ENCODE assay signal across 8 cellular contexts in genomic region chr16:29264080-29264827, GRCh38.
DNase-seq lines count a peak whose midpoint lies in the region; ATAC-seq and TF ChIP-seq lines count a peak whose summit lies in the region.
"Not testable (repeated sequence)": the region's sequence is repeated elsewhere in the genome, so short reads cannot be mapped to it uniquely, and the experiment has no call there.

No MANE protein-coding gene starts in this region.

- 56 to 68% methylated on average over 7 to 10 of the region's 10 CpGs for WGBS in heart right ventricle, 2 donors
- WGBS in mesendoderm (ENCODE audit: extremely low coverage, insufficient coverage, low lambda C conversion rate) = no CpG with 5 or more reads among the region's 10 CpGs

- not testable (repeated sequence) for H2AK5ac ChIP-seq in mesendoderm (ENCODE audit: low read length)

- not testable (repeated sequence) for H3K36me3 Mint-ChIP-seq in activated naive CD8-positive, alpha-beta T cell treated with anti-CD3 and anti-CD28 coated beads, Interleukin-2, amount 50 U/mL, for 24 hours (ENCODE audit: low read depth)

- ATAC-seq in activated naive CD8-positive, alpha-beta T cell treated with anti-CD3 and anti-CD28 coated beads, Interleukin-2, amount 50 U/mL, for 24 hours; heart right ventricle; thoracic aorta (ENCODE audit: insufficient number of reproducible peaks, low FRiP score, low read depth): not testable (repeated sequence)

- H3K27me3 ChIP-seq in AG04450 (ENCODE audit: control insufficient read depth, insufficient read depth, low read length); heart right ventricle; mesendoderm (ENCODE audit: insufficient read depth, low read length, poor library complexity); parathyroid adenoma (ENCODE audit: control insufficient read depth, insufficient read depth, low read length); thoracic aorta (replicated peaks; ENCODE audit: insufficient read depth): not testable (repeated sequence)

- not testable (repeated sequence) for TF ChIP-seq CTCF in AG04450 (IDR thresholded peaks at IDR 0.05; ENCODE audit: low read depth, low read length); coronary artery (IDR thresholded peaks at IDR 0.05); heart right ventricle (IDR thresholded peaks at IDR 0.05); parathyroid adenoma (IDR thresholded peaks at IDR 0.05); thoracic aorta (IDR thresholded peaks at IDR 0.05)

- H3K79me2 ChIP-seq in mesendoderm (ENCODE audit: control insufficient read depth, insufficient read depth, low read length); parathyroid adenoma: not testable (repeated sequence)

- H3K23ac ChIP-seq in mesendoderm (ENCODE audit: low read length) = not testable (repeated sequence)

- intact Hi-C loops in heart right ventricle (cut with DNase I) = not testable (repeated sequence)

- not testable (repeated sequence) for H3K36me3 ChIP-seq in heart right ventricle; mesendoderm (ENCODE audit: control insufficient read depth, insufficient read depth, low read length); parathyroid adenoma (ENCODE audit: control insufficient read depth, insufficient read depth, low read length); thoracic aorta

- not testable (repeated sequence) for H4K5ac ChIP-seq in mesendoderm (ENCODE audit: low read length)

- peak overlapping the region; percentile 15 for H3K56ac ChIP-seq in mesendoderm (ENCODE audit: low read length)

- not testable (repeated sequence) for H3K9me3 Mint-ChIP-seq in activated naive CD8-positive, alpha-beta T cell treated with anti-CD3 and anti-CD28 coated beads, Interleukin-2, amount 50 U/mL, for 24 hours

- H4K8ac ChIP-seq in mesendoderm (ENCODE audit: low read depth, low read length) = not testable (repeated sequence)

- not testable (repeated sequence) for H2BK120ac ChIP-seq in mesendoderm (ENCODE audit: low read depth, low read length)

- not testable (repeated sequence) for H3K27me3 Mint-ChIP-seq in activated naive CD8-positive, alpha-beta T cell treated with anti-CD3 and anti-CD28 coated beads, Interleukin-2, amount 50 U/mL, for 24 hours

- peak overlapping the region; percentile 51 for H2AFZ ChIP-seq in parathyroid adenoma

- DNase-seq in AG04450 (ENCODE audit: low read depth, low spot score); activated naive CD8-positive, alpha-beta T cell treated with anti-CD3 and anti-CD28 coated beads, Interleukin-2, amount 50 U/mL, for 24 hours; heart right ventricle; mesendoderm; thoracic aorta (ENCODE audit: low spot score): not testable (repeated sequence)
- peak; percentile 57 for DNase-seq in LHCN-M2 (ENCODE audit: low read depth)
- DNase-seq in coronary artery (ENCODE audit: low spot score) = peak; percentile 43

- CTCF ChIA-PET in AG04450 (lab: Charles Lee) = not testable (repeated sequence)

- not testable (repeated sequence) for H3K9me3 ChIP-seq in AG04450 (ENCODE audit: control insufficient read depth, insufficient read depth, low read length); heart right ventricle; parathyroid adenoma (ENCODE audit: control insufficient read depth, low read length); thoracic aorta

- not testable (repeated sequence) for H3K4me2 ChIP-seq in mesendoderm (ENCODE audit: low read length)
- H3K4me2 ChIP-seq in parathyroid adenoma (ENCODE audit: low read length) = peak overlapping the region; percentile 25

- H3K9ac ChIP-seq in mesendoderm (ENCODE audit: low read length); parathyroid adenoma: not testable (repeated sequence)

- not testable (repeated sequence) for H2BK5ac ChIP-seq in mesendoderm (ENCODE audit: low read length)

- H2BK15ac ChIP-seq in mesendoderm (replicated peaks; ENCODE audit: low read depth) = not testable (repeated sequence)

- H3K4me1 ChIP-seq in heart right ventricle (peaks cover 16 to 84% (median 32%) of the 10 kb centered on the region in 9 donors), parathyroid adenoma (peaks cover 41% of the 10 kb centered on the region), thoracic aorta (ENCODE audit: control insufficient read depth in 1 of 2, low read depth in 2 of 2) (peaks cover 29 to 42% of the 10 kb centered on the region in 2 donors)
- not testable (repeated sequence) for H3K4me1 ChIP-seq in mesendoderm (ENCODE audit: control insufficient read depth, low read depth, low read length)

- not testable (repeated sequence) for H3K4ac ChIP-seq in mesendoderm (ENCODE audit: low read depth, low read length)

- peak overlapping the region; percentile 93 for H3K27ac ChIP-seq in AG04450 (ENCODE audit: low read depth, low read length)
- peak overlapping the region; percentile 69 to 82 for H3K27ac ChIP-seq in coronary artery
- peak overlapping the region in 9 of 10 donors; percentile 48 to 93 (median 82) for H3K27ac ChIP-seq in heart right ventricle
- not testable (repeated sequence) for H3K27ac ChIP-seq in mesendoderm (ENCODE audit: low read depth, low read length)
- H3K27ac ChIP-seq in parathyroid adenoma = peak overlapping the region; percentile 66
- H3K27ac ChIP-seq in thoracic aorta = peak overlapping the region; percentile 68 to 86

- POLR2A ChIA-PET in AG04450 (lab: Yijun Ruan, JAX) = not testable (repeated sequence)

- H3K79me1 ChIP-seq in mesendoderm (ENCODE audit: low read length) = not testable (repeated sequence)

- H3K18ac ChIP-seq in mesendoderm (ENCODE audit: low read length) = not testable (repeated sequence)

- not testable (repeated sequence) for H3K4me1 Mint-ChIP-seq in activated naive CD8-positive, alpha-beta T cell treated with anti-CD3 and anti-CD28 coated beads, Interleukin-2, amount 50 U/mL, for 24 hours

- not testable (repeated sequence) for H3K4me3 ChIP-seq in AG04450 (ENCODE audit: low read depth, low read length); coronary artery; heart right ventricle; mesendoderm (ENCODE audit: low read length); thoracic aorta
- peak overlapping the region; percentile 22 for H3K4me3 ChIP-seq in parathyroid adenoma (ENCODE audit: low read depth, low read length)

- H3K4me3 Mint-ChIP-seq in activated naive CD8-positive, alpha-beta T cell treated with anti-CD3 and anti-CD28 coated beads, Interleukin-2, amount 50 U/mL, for 24 hours = not testable (repeated sequence)

- peak overlapping the region; percentile 42 for H3K27ac Mint-ChIP-seq in activated naive CD8-positive, alpha-beta T cell treated with anti-CD3 and anti-CD28 coated beads, Interleukin-2, amount 50 U/mL, for 24 hours
